In genomic region chr3:149621218-149622005, GRCh38 we compare ENCODE assay signal across 9 cellular contexts. TPM values are rescaled to one million over a fixed set of nuclear protein-coding genes. Genes with fewer than 3 reads are reported as not detected.
A peak's percentile ranks its signal among the peaks of the same experiment; 100 is the strongest.
DNase-seq lines count a peak whose midpoint lies in the region; ATAC-seq and TF ChIP-seq lines count a peak whose summit lies in the region.
"Had no signal": no experiment of that assay in that cellular context is flagged by ENCODE, and none has a peak within 500 bp of the region (broad histone marks: within the 10 kb centered on the region; RNA-seq: fewer than 3 reads in every experiment).

No MANE protein-coding gene starts in this region.

- CTCF ChIA-PET in CD8-positive, alpha-beta memory T cell (lab: Charles Lee), result interaction anchor here (0.9 kb wide), 1 partner anchor 37 kb away, joined by 3 read pairs; no protein-coding TSS in a partner anchor

- peak; percentile 84 for ATAC-seq in GM21528 (IDR thresholded peaks at IDR 0.05; ENCODE audit: low FRiP score, unreplicated experiment)
- ATAC-seq in HG03521 (IDR thresholded peaks at IDR 0.05; ENCODE audit: unreplicated experiment), result no peak

- no peak overlapping the region for H3K27ac ChIP-seq in CD8-positive, alpha-beta memory T cell (ENCODE audit: low read depth, low read length)
- no peak overlapping the region for H3K27ac ChIP-seq in fibroblast of lung (ENCODE audit: insufficient read depth, low read length)
- H3K27ac ChIP-seq: HL-60 had no signal

- no peak overlapping the region for H3K4me3 ChIP-seq in CD8-positive, alpha-beta memory T cell (ENCODE audit: low read length)
- no peak overlapping the region for H3K4me3 ChIP-seq in fibroblast of lung (replicated peaks in 1 of 4; ENCODE audit: control extremely low read depth in 1 of 4, insufficient read depth in 1 of 4, low read depth in 3 of 4, low read length in 4 of 4)

- peaks cover 10 to 24% (median 21%) of the 10 kb centered on the region in 3 donors for H3K4me1 Mint-ChIP-seq in CD8-positive, alpha-beta memory T cell

- H3K79me2 ChIP-seq in fibroblast of lung (ENCODE audit: control insufficient read depth, insufficient read depth, low read length), result peaks cover 63% of the 10 kb centered on the region

- DNase-seq in CD8-positive, alpha-beta memory T cell, result no peak
- DNase-seq in MV-4-11 (lab: John Stamatoyannopoulos, UW) (peak; percentile 80), fibroblast of lung (ENCODE audit: low read depth in 2 of 2) (peak; percentile 91 to 97), NCI-H2171 (lab: John Stamatoyannopoulos, UW) (no peak), erythroblast (lab: John Stamatoyannopoulos, UW) (no peak)
- no peak for DNase-seq in effector CD4-positive, alpha-beta T cell

- peak overlapping the region in 3 of 7 donors; percentile 30 to 69 (median 35) for H3K4me3 Mint-ChIP-seq in CD8-positive, alpha-beta memory T cell

- H3K9me3 ChIP-seq in CD8-positive, alpha-beta memory T cell (ENCODE audit: low read length), result no peaks in the 10 kb centered on the region
- no peaks in the 10 kb centered on the region for H3K9me3 ChIP-seq in fibroblast of lung (ENCODE audit: control insufficient read depth, insufficient read depth, low read depth, low read length)

- H3K9me3 Mint-ChIP-seq in CD8-positive, alpha-beta memory T cell, result peaks cover 0 to 1% (median 0%) of the 10 kb centered on the region in 5 donors

- no peaks in the 10 kb centered on the region for H3K36me3 Mint-ChIP-seq in CD8-positive, alpha-beta memory T cell

- no peak for TF ChIP-seq CTCF in fibroblast of lung (conservative IDR thresholded peaks at IDR 0.05 in 1 of 2, IDR thresholded peaks at IDR 0.05 in 1 of 2; ENCODE audit: low read depth in 1 of 2, low read length in 2 of 2)

- TF ChIP-seq POLR2A in erythroblast (IDR thresholded peaks at IDR 0.05; ENCODE audit: low read length), result no peak

- H3K27me3 ChIP-seq in CD8-positive, alpha-beta memory T cell (ENCODE audit: insufficient read depth, low read length, poor library complexity, severe bottlenecking), result no peaks in the 10 kb centered on the region
- H3K27me3 ChIP-seq in fibroblast of lung (ENCODE audit: control insufficient read depth, insufficient read depth, low read length), result no peaks in the 10 kb centered on the region

- peaks cover 3% of the 10 kb centered on the region in 2 donors for H3K27me3 Mint-ChIP-seq in CD8-positive, alpha-beta memory T cell

- no peaks in the 10 kb centered on the region for H3K4me1 ChIP-seq in CD8-positive, alpha-beta memory T cell (ENCODE audit: insufficient read depth, low read length)
- H3K4me1 ChIP-seq in fibroblast of lung (ENCODE audit: control insufficient read depth, extremely low read depth, insufficient read depth, low read length), result peaks cover 9% of the 10 kb centered on the region

- H3K27ac Mint-ChIP-seq in CD8-positive, alpha-beta memory T cell, result peak overlapping the region in 5 of 8 donors; percentile 43 to 90 (median 76)

- no peaks in the 10 kb centered on the region for H3K36me3 ChIP-seq in CD8-positive, alpha-beta memory T cell (ENCODE audit: insufficient read depth, low read length)
- H3K36me3 ChIP-seq in fibroblast of lung (ENCODE audit: control insufficient read depth, insufficient read depth, low read length), result no peaks in the 10 kb centered on the region

- H3K4me2 ChIP-seq in fibroblast of lung (ENCODE audit: extremely low read depth, insufficient read depth, low read length), result peak overlapping the region; percentile 6

- no peak overlapping the region for H2AFZ ChIP-seq in fibroblast of lung (ENCODE audit: low read length)

- POLR2A ChIA-PET in CD8-positive, alpha-beta memory T cell (lab: Charles Lee), result no interaction called here

- no peaks in the 10 kb centered on the region for H4K20me1 ChIP-seq in fibroblast of lung (ENCODE audit: control insufficient read depth, extremely low read depth, insufficient read depth, low read length)

- no peak overlapping the region for H3K9ac ChIP-seq in fibroblast of lung (ENCODE audit: insufficient read depth, low read length)

RNA-seq across cellular contexts. Expression of gene WWTR1, which starts 36.4 kb away (rescaled TPM):
- 1 to 10 TPM in 1 of 2 experiments, under 1 TPM in 1; 0.98 to 1.9 TPM for total RNA-seq in CD8-positive, alpha-beta memory T cell
- polyA plus RNA-seq in CD8-positive, alpha-beta memory T cell, result 0.60 TPM
- total RNA-seq in fibroblast of lung, result 13.7 and 14.1 TPM in 2 replicates
- polyA plus RNA-seq in fibroblast of lung, result 71.5 and 89.4 TPM in 2 replicates
- 42.5 and 44.5 TPM in 2 replicates for polyA plus RNA-seq in fibroblast of lung (2012)
- polyA minus RNA-seq in fibroblast of lung (ENCODE audit: low replicate concordance), result 124 and 139 TPM in 2 replicates

Comparison
In these comparisons a context has a peak if more than half of its experiments do, and no peak if none do; other contexts are left out.
1. DNase-seq: peak in MV-4-11 (single experiment) and fibroblast of lung (2 of 2); none in CD8-positive, alpha-beta memory T cell (0 of 5), effector CD4-positive, alpha-beta T cell (single experiment), NCI-H2171 (single experiment) and erythroblast (0 of 2).